9 cellular contexts compared by ENCODE assay signal in the genomic region with DNA sequence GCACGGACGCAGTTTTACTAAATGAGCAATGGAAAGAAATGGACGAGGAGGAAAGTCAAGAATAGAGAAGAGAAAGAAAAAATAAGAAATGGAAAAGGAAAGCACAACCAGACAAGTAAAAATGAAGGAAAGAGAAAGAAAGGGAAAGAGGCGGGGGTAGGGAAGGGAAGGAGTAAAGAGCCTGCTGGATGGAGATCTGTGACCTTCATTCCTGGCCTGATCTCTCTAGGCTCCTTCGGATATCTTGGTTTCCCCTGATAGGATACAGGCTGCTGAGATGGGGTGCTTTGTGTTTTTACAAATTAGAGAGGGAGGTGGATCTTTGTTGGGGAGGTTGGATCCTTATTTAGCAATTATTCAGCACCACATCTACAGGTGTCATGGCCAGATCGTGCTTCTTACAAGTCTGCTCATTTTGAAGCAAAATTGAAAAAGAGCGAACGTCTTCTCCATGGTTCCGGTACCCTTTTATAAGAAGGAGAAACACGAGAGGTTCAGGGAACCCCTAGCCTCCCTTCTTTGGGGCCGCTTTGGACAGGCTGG. TPM values are rescaled to one million over a fixed set of nuclear protein-coding genes. Genes with fewer than 3 reads are reported as not detected.
DNase-seq lines count a peak whose midpoint lies in the region; ATAC-seq and TF ChIP-seq lines count a peak whose summit lies in the region.
"Had no signal": no experiment of that assay in that cellular context is flagged by ENCODE, and none has a peak within 500 bp of the region (broad histone marks: within the 10 kb centered on the region; RNA-seq: fewer than 3 reads in every experiment).

No MANE protein-coding gene starts in this region.

- no peak overlapping the region for H3K27ac Mint-ChIP-seq in CD8-positive, alpha-beta T cell
- no peak overlapping the region for H3K27ac Mint-ChIP-seq in neural crest cell (ENCODE audit: unreplicated experiment)

- H3K4me3 ChIP-seq in CD8-positive, alpha-beta T cell (ENCODE audit: low read depth, low read length) = peak overlapping the region; percentile 80
- H3K4me3 ChIP-seq in coronary artery (peak overlapping the region; percentile 81), HAP-1 (no peak overlapping the region)

- no peaks in the 10 kb centered on the region for H3K9me3 ChIP-seq in CD8-positive, alpha-beta T cell (ENCODE audit: low read length)
- no peaks in the 10 kb centered on the region for H3K9me3 ChIP-seq in HAP-1

- H3K27me3 ChIP-seq in CD8-positive, alpha-beta T cell (ENCODE audit: insufficient read depth, low read length) = peaks cover 5% of the 10 kb centered on the region
- H3K27me3 ChIP-seq in HAP-1 (ENCODE audit: low read depth) = peaks cover 58% of the 10 kb centered on the region

- H3K4me3 Mint-ChIP-seq in CD8-positive, alpha-beta T cell = peak overlapping the region; percentile 95
- H3K4me3 Mint-ChIP-seq in neural crest cell = peak overlapping the region; percentile 91

- CTCF ChIA-PET in CD8-positive, alpha-beta T cell (lab: Charles Lee) = no interaction called here

- H3K27me3 Mint-ChIP-seq in CD8-positive, alpha-beta T cell (ENCODE audit: low read depth) = peaks cover 40% of the 10 kb centered on the region
- H3K27me3 Mint-ChIP-seq in neural crest cell (ENCODE audit: low read depth) = peaks cover 40% of the 10 kb centered on the region

- peaks cover 5% of the 10 kb centered on the region for H3K36me3 Mint-ChIP-seq in CD8-positive, alpha-beta T cell
- no peaks in the 10 kb centered on the region for H3K36me3 Mint-ChIP-seq in neural crest cell (ENCODE audit: low read depth)

- no peaks in the 10 kb centered on the region for H3K36me3 ChIP-seq in CD8-positive, alpha-beta T cell (ENCODE audit: insufficient read depth, low read length)
- no peaks in the 10 kb centered on the region for H3K36me3 ChIP-seq in HAP-1 (replicated peaks)

- in situ Hi-C loops in HAP-1 (cut with MboI; ENCODE audit: low sequenced_read_pairs) = no loop called here

- H3K4me1 Mint-ChIP-seq in CD8-positive, alpha-beta T cell (ENCODE audit: low read depth) = peaks cover 32% of the 10 kb centered on the region
- peaks cover 48% of the 10 kb centered on the region for H3K4me1 Mint-ChIP-seq in neural crest cell

- POLR2A ChIA-PET in CD8-positive, alpha-beta T cell (lab: Charles Lee) = no interaction called here

- TF ChIP-seq CTCF in CD8-positive, alpha-beta T cell (IDR thresholded peaks at IDR 0.05) = no peak
- TF ChIP-seq CTCF in coronary artery (IDR thresholded peaks at IDR 0.05) (no peak), neural crest cell (conservative IDR thresholded peaks at IDR 0.05) (no peak)

- peaks cover 18% of the 10 kb centered on the region for H3K4me1 ChIP-seq in CD8-positive, alpha-beta T cell (ENCODE audit: insufficient read depth, low read length)
- H3K4me1 ChIP-seq in HAP-1 = peaks cover 10% of the 10 kb centered on the region

- ATAC-seq in CD8-positive, alpha-beta T cell = peak; percentile 2
- ATAC-seq in HG03520 (IDR thresholded peaks at IDR 0.05; ENCODE audit: unreplicated experiment) (peak; percentile 0), GM18868 (IDR thresholded peaks at IDR 0.05; ENCODE audit: unreplicated experiment) (no peak)

- H3K9me3 Mint-ChIP-seq in CD8-positive, alpha-beta T cell = no peaks in the 10 kb centered on the region
- H3K9me3 Mint-ChIP-seq in neural crest cell = no peaks in the 10 kb centered on the region

- intact Hi-C loops in CD8-positive, alpha-beta T cell (cut with DNase I, micrococcal nuclease) = no loop called here
- intact Hi-C loops in posterior vena cava (cut with DNase I) = no loop called here

- no peak overlapping the region for H3K27ac ChIP-seq in CD8-positive, alpha-beta T cell (ENCODE audit: low read depth, low read length)
- H3K27ac ChIP-seq in coronary artery = no peak overlapping the region

- no peak for DNase-seq in CD8-positive, alpha-beta T cell
- DNase-seq in coronary artery (ENCODE audit: low spot score) = no peak
- DNase-seq in neural crest cell (ENCODE audit: low read depth, low spot score) = peak; percentile 26
- no peak for DNase-seq in HAP-1 (ENCODE audit: low spot score in 2 of 2)
- no peak for DNase-seq in posterior vena cava (ENCODE audit: low spot score)
- no peak for DNase-seq in SKM-1 (lab: John Stamatoyannopoulos, UW; ENCODE audit: unreplicated experiment)
- DNase-seq: effector CD8-positive, alpha-beta T cell had no signal

RNA-seq across cellular contexts. Expression of gene LRP2, which starts 0.8 kb away (rescaled TPM):
- total RNA-seq in CD8-positive, alpha-beta T cell = not detected
- total RNA-seq in neural crest cell (27.5 and 29.4 TPM in 2 replicates), posterior vena cava (not detected)

Comparison
In these comparisons a context has a peak if more than half of its experiments do, and no peak if none do; other contexts are left out.
1. RNA of gene LRP2, which starts 0.8 kb away (total RNA-seq): 27.5 to 29.4 TPM in neural crest cell; not detected in posterior vena cava and not detected in CD8-positive, alpha-beta T cell; every median in the first group is over 10 times any median in the second.